In genomic region chr6:16302721-16303552, GRCh38 we compare ENCODE assay signal across 1 cellular context.
TF ChIP-seq lines count a peak whose summit lies in the region.

No MANE protein-coding gene starts in this region.

TF ChIP-seq in H1, 55 proteins besides CTCF, POLR2A, EP300 and RAD21 (continued from another document):
- TF ChIP-seq NRF1 (IDR thresholded peaks at IDR 0.05; ENCODE audit: low read depth, low read length) (no peak), GTF2F1 (IDR thresholded peaks at IDR 0.05; ENCODE audit: borderline replicate concordance, low read depth, low read length) (no peak), KDM1A (IDR thresholded peaks at IDR 0.05; ENCODE audit: borderline replicate concordance, low read length) (no peak), ATF2 (IDR thresholded peaks at IDR 0.05; ENCODE audit: low read length) (no peak), KDM5A (IDR thresholded peaks at IDR 0.05; ENCODE audit: low read length) (no peak), SP1 (IDR thresholded peaks at IDR 0.05; ENCODE audit: low read depth, low read length) (no peak), ASH2L (IDR thresholded peaks at IDR 0.05; ENCODE audit: low read length) (no peak), BACH1 (IDR thresholded peaks at IDR 0.05; ENCODE audit: low read length) (no peak), TBP (IDR thresholded peaks at IDR 0.05; ENCODE audit: low read depth, low read length) (no peak), ATF3 (IDR thresholded peaks at IDR 0.05; ENCODE audit: insufficient read depth, low read depth, low read length) (no peak), SAP30 (IDR thresholded peaks at IDR 0.05; ENCODE audit: insufficient read depth, insufficient replicate concordance, low read length) (no peak), JUND (IDR thresholded peaks at IDR 0.05; ENCODE audit: low read length) (no peak), USF2 (IDR thresholded peaks at IDR 0.05; ENCODE audit: low read length) (no peak), GABPA (IDR thresholded peaks at IDR 0.05; ENCODE audit: borderline replicate concordance, insufficient read depth, low read length) (no peak)
TF ChIP-seq in H1: peak in this region for 0.
